8 cellular contexts compared by ENCODE assay signal in genomic region chr19:56120371-56121179, GRCh38. TPM values are rescaled to one million over a fixed set of nuclear protein-coding genes. Genes with fewer than 3 reads are reported as not detected.
DNase-seq lines count a peak whose midpoint lies in the region; ATAC-seq, FAIRE-seq and TF ChIP-seq lines count a peak whose summit lies in the region.

No MANE protein-coding gene starts in this region.

- DNase-seq in A172 (ENCODE audit: low spot score) (peak; percentile 77), NCI-H774 (lab: John Stamatoyannopoulos, UW) (peak; percentile 73), H1 (ENCODE audit: low read depth in 1 of 2, low spot score in 2 of 2) (peak in 1 of 2 experiments; percentile 73), midbrain (lab: John Stamatoyannopoulos, UW) (peak; percentile 68)
- peak; percentile 64 to 67 for DNase-seq in activated CD8-positive, alpha-beta memory T cell treated with anti-CD3 and anti-CD28 coated beads for 4 hours (ENCODE audit: low read depth in 2 of 2)
- DNase-seq in stimulated activated CD8-positive, alpha-beta memory T cell treated with anti-CD3 and anti-CD28 coated beads, Interleukin-2, amount 100 ng/mL, for 1 hour (ENCODE audit: low read depth in 2 of 2) = peak; percentile 54 to 68

- no peak overlapping the region for H2BK12ac ChIP-seq in H1 (ENCODE audit: low read depth, low read length)

- H4K8ac ChIP-seq in H1 (ENCODE audit: extremely low read depth, insufficient read depth, low read length) = peak overlapping the region; percentile 66; the same call in 1 of the 2 replicates

- H3K4me3 ChIP-seq in H1 (ENCODE audit: extremely low read depth in 1 of 4, insufficient read depth in 2 of 4, low read depth in 3 of 4, low read length in 4 of 4) = peak overlapping the region; percentile 49 to 91 (median 77)

- no peaks in the 10 kb centered on the region for H3K9me3 ChIP-seq in H1 (ENCODE audit: insufficient read depth in 2 of 2, low read depth in 1 of 2, low read length in 1 of 2)

- peaks cover 0 to 16% (median 12%) of the 10 kb centered on the region in 4 experiments; a peak in 6 of 7 replicates for H3K4me1 ChIP-seq in H1 (replicated peaks in 1 of 4; ENCODE audit: control insufficient read depth in 3 of 4, insufficient read depth in 4 of 4, low read length in 3 of 4)

- CTCF ChIA-PET in H1 (lab: Charles Lee; ENCODE audit: partially characterized antibody) = interaction anchor here (0.6 to 2.1 kb wide), 2 partner anchors 15 to 18 kb away, joined by 3 to 4 read pairs; no protein-coding TSS in a partner anchor

- no peaks in the 10 kb centered on the region; a peak in 1 of 7 replicates for H3K27me3 ChIP-seq in H1 (replicated peaks in 1 of 4; ENCODE audit: control insufficient read depth in 3 of 4, extremely low read depth in 1 of 4, insufficient read depth in 3 of 4, low read length in 3 of 4)

- peak overlapping the region; percentile 92 for H4K91ac ChIP-seq in H1 (replicated peaks; ENCODE audit: insufficient read length, low read length)

- peak overlapping the region; percentile 86; the same call in 1 of the 2 replicates for H2BK5ac ChIP-seq in H1 (ENCODE audit: low read depth, low read length)

- peak overlapping the region; percentile 51 for H3K56ac ChIP-seq in H1 (replicated peaks; ENCODE audit: insufficient read length, low read depth, low read length)

- peak overlapping the region; percentile 79 to 90 (median 84) for H3K9ac ChIP-seq in H1 (replicated peaks in 1 of 4; ENCODE audit: extremely low read depth in 1 of 4, low read depth in 3 of 4, low read length in 3 of 4)

- TF ChIP-seq EP300 in H1 (IDR thresholded peaks at IDR 0.05; ENCODE audit: borderline replicate concordance in 1 of 2, low read depth in 2 of 2, low read length in 2 of 2) = no peak

- TF ChIP-seq RAD21 in H1 (IDR thresholded peaks at IDR 0.05 in 1 of 2, conservative IDR thresholded peaks at IDR 0.05 in 1 of 2; ENCODE audit: low read depth in 2 of 2, low read length in 2 of 2) = no peak

- TF ChIP-seq POLR2A in H1 (IDR thresholded peaks at IDR 0.05; ENCODE audit: control extremely low read depth in 1 of 2, low read depth in 2 of 2, low read length in 2 of 2) = peak; percentile 24 to 26; a peak in 2 of 3 replicates

- no peak overlapping the region for H2AK5ac ChIP-seq in H1 (ENCODE audit: low read depth, low read length)

- peak overlapping the region; percentile 77 to 82 for H3K4me2 ChIP-seq in H1 (ENCODE audit: insufficient read depth in 1 of 2, low read depth in 2 of 2, low read length in 2 of 2)

- no peak for FAIRE-seq in H1 (lab: Jason Lieb, UNC)

- H3K36me3 ChIP-seq in H1 (ENCODE audit: control insufficient read depth in 2 of 4, insufficient read depth in 4 of 4, low read length in 3 of 4) = 0 out of 8 replicates have a peak, but pooled peaks cover 0 to 3% (median under 1%) of the 10 kb centered on the region in 4 experiments

- no peak overlapping the region for H3K14ac ChIP-seq in H1 (ENCODE audit: insufficient read length)

- H2AFZ ChIP-seq in H1 (ENCODE audit: low read length) = no peak overlapping the region

- H3K4ac ChIP-seq in H1 (replicated peaks; ENCODE audit: insufficient read length, low read depth, low read length) = peak overlapping the region; percentile 27

- peak; percentile 33 for ATAC-seq in GM18502 (IDR thresholded peaks at IDR 0.05; ENCODE audit: poor library complexity, unreplicated experiment)
- ATAC-seq in HG03097 (IDR thresholded peaks at IDR 0.05; ENCODE audit: low FRiP score, unreplicated experiment) = peak; percentile 24

- H4K5ac ChIP-seq in H1 (ENCODE audit: insufficient read length, low read depth, low read length) = peak overlapping the region; percentile 15

- peaks cover 5% of the 10 kb centered on the region for H3K79me1 ChIP-seq in H1 (ENCODE audit: low read depth, low read length)

- H2BK20ac ChIP-seq in H1 (ENCODE audit: low read length) = no peak overlapping the region

- no peak overlapping the region for H2BK120ac ChIP-seq in H1 (replicated peaks; ENCODE audit: low read depth, low read length)

- H3K18ac ChIP-seq in H1 (ENCODE audit: extremely low read depth, low read length) = no peak overlapping the region; the same call in 1 of the 2 replicates

- POLR2A ChIA-PET in H1 (lab: Charles Lee; ENCODE audit: partially characterized antibody) = interaction anchor here (0.6 to 7.0 kb wide), 10 partner anchors 12 to 40 kb away, joined by 3 to 51 read pairs (median 4); partner anchors contain the start of gene ZNF444

- peaks cover 8% of the 10 kb centered on the region for H3K23me2 ChIP-seq in H1 (ENCODE audit: low read depth, low read length)

- H3K23ac ChIP-seq in H1 (ENCODE audit: insufficient read length) = no peak overlapping the region

- H4K20me1 ChIP-seq in H1 (replicated peaks in 1 of 2; ENCODE audit: control insufficient read depth in 1 of 2, insufficient read depth in 2 of 2, low read length in 2 of 2) = peaks cover 19 to 23% of the 10 kb centered on the region in 2 experiments

- peak overlapping the region; percentile 85 for H3K27ac ChIP-seq in H1 (ENCODE audit: low read depth, low read length)

- WGBS in H1 (ENCODE audit: extremely low coverage in 1 of 2, insufficient coverage in 1 of 2, insufficient read length in 1 of 2, insufficient replicate concordance in 2 of 2, low coverage in 1 of 2, low lambda C conversion rate in 2 of 2, missing lambda C conversion rate in 1 of 2), 2 experiments = 4% methylated on average over 9 of the region's 99 CpGs; no CpG with 5 or more reads in 1 of the 2 experiments

- H3K79me2 ChIP-seq in H1 (ENCODE audit: control insufficient read depth in 1 of 2, insufficient read depth in 2 of 2, low read length in 2 of 2) = peaks cover 41 to 49% of the 10 kb centered on the region in 2 experiments

- H2BK15ac ChIP-seq in H1 (ENCODE audit: low read length) = no peak overlapping the region

- TF ChIP-seq CTCF in H1 (IDR thresholded peaks at IDR 0.05; ENCODE audit: control extremely low read depth in 1 of 3, insufficient read depth in 1 of 3, low read depth in 1 of 3, low read length in 3 of 3) = no peak

TF ChIP-seq in H1, 55 proteins besides CTCF, POLR2A, EP300 and RAD21 (continues in another document):
- TF ChIP-seq TAF1 (IDR thresholded peaks at IDR 0.05; ENCODE audit: low read depth, low read length) (peak; percentile 60), CREB1 (IDR thresholded peaks at IDR 0.05) (no peak), SIRT6 (IDR thresholded peaks at IDR 0.05; ENCODE audit: low read length) (no peak), POU5F1 (IDR thresholded peaks at IDR 0.05; ENCODE audit: low read depth, low read length) (no peak), CHD2 (IDR thresholded peaks at IDR 0.05; ENCODE audit: low read length) (no peak), ZNF274 (IDR thresholded peaks at IDR 0.05; ENCODE audit: borderline replicate concordance, extremely low read depth, low read length) (no peak), HDAC2 (IDR thresholded peaks at IDR 0.05; ENCODE audit: borderline replicate concordance in 1 of 2, low read depth in 2 of 2, low read length in 2 of 2) (no peak), SIN3A (conservative IDR thresholded peaks at IDR 0.05 in 1 of 2, IDR thresholded peaks at IDR 0.05 in 1 of 2; ENCODE audit: low read depth in 1 of 2, low read length in 2 of 2) (no peak; a peak in 1 of 4 replicates), BCL11A (IDR thresholded peaks at IDR 0.05; ENCODE audit: low read depth in 2 of 2, low read length in 2 of 2) (no peak), YY1 (IDR thresholded peaks at IDR 0.05; ENCODE audit: low read depth, low read length) (no peak), NANOG (IDR thresholded peaks at IDR 0.05; ENCODE audit: insufficient read depth, low read depth, low read length, poor library complexity, severe bottlenecking) (no peak), SP1 (IDR thresholded peaks at IDR 0.05; ENCODE audit: low read depth, low read length) (no peak), SUZ12 (IDR thresholded peaks at IDR 0.05; ENCODE audit: low read length) (no peak), JUND (IDR thresholded peaks at IDR 0.05; ENCODE audit: low read length) (no peak), GABPA (IDR thresholded peaks at IDR 0.05; ENCODE audit: borderline replicate concordance, insufficient read depth, low read length) (no peak), RFX5 (IDR thresholded peaks at IDR 0.05; ENCODE audit: borderline replicate concordance, low read depth, low read length) (no peak)

RNA-seq across cellular contexts. Expression of gene ZNF787, which starts 0.5 kb away (rescaled TPM):
- 18.1 and 44.8 TPM in 2 replicates for total RNA-seq in A172 (2014; rRNA removed; shearing (Covaris generic))
- 56.0 and 57.3 TPM in 2 replicates for total RNA-seq in H1 (2021; fragmentation: NEBNext Ultra II Directional; extraction: Animal tissue kit (Norgen Biotek cat#: 25700))
- 19.7 and 37.8 TPM in 2 replicates for polyA plus RNA-seq in H1 (2011; rRNA removed)
- 31.1 TPM for polyA plus RNA-seq in H1 (2011; cell fraction: cytosol; rRNA removed)
- 44.7 TPM for polyA plus RNA-seq in H1 (2011; cell fraction: nucleus; rRNA removed)
- 24.6 to 37.3 TPM (median 32.1 TPM) in 4 replicates for polyA plus RNA-seq in H1 (2012, experiment 1 of 2)
- polyA plus RNA-seq in H1 (2012, experiment 2 of 2) = 26.0 TPM
- 35.4 TPM for polyA plus RNA-seq in H1 (2013, experiment 1 of 2)
- 34.1 TPM for polyA plus RNA-seq in H1 (2013, experiment 2 of 2)
- polyA minus RNA-seq in H1 (2011; rRNA and poly(A)+ RNA removed) = 7.3 and 7.9 TPM in 2 replicates
- polyA minus RNA-seq in H1 (2011; cell fraction: cytosol; rRNA and poly(A)+ RNA removed) = 37.4 TPM
- 25.1 TPM for polyA minus RNA-seq in H1 (2011; cell fraction: nucleus; rRNA and poly(A)+ RNA removed)

RNA-seq across cellular contexts. Expression of gene ZNF444, which starts 20.5 kb away (rescaled TPM):
- total RNA-seq in A172 (2014; rRNA removed; shearing (Covaris generic)) = 27.5 and 29.4 TPM in 2 replicates
- 46.9 and 49.5 TPM in 2 replicates for total RNA-seq in H1 (2021; fragmentation: NEBNext Ultra II Directional; extraction: Animal tissue kit (Norgen Biotek cat#: 25700))
- 54.5 and 87.3 TPM in 2 replicates for polyA plus RNA-seq in H1 (2011; rRNA removed)
- 52.7 TPM for polyA plus RNA-seq in H1 (2011; cell fraction: cytosol; rRNA removed)
- polyA plus RNA-seq in H1 (2011; cell fraction: nucleus; rRNA removed) = 82.7 TPM
- 29.2 to 41.5 TPM (median 39.9 TPM) in 4 replicates for polyA plus RNA-seq in H1 (2012, experiment 1 of 2)
- polyA plus RNA-seq in H1 (2012, experiment 2 of 2) = 29.3 TPM
- 29.2 TPM for polyA plus RNA-seq in H1 (2013, experiment 1 of 2)
- polyA plus RNA-seq in H1 (2013, experiment 2 of 2) = 27.9 TPM
- 4.0 and 7.3 TPM in 2 replicates for polyA minus RNA-seq in H1 (2011; rRNA and poly(A)+ RNA removed)
- polyA minus RNA-seq in H1 (2011; cell fraction: cytosol; rRNA and poly(A)+ RNA removed) = 20.0 TPM
- polyA minus RNA-seq in H1 (2011; cell fraction: nucleus; rRNA and poly(A)+ RNA removed) = 22.2 TPM

RNA-seq across cellular contexts. Expression of gene GALP, which starts 55.2 kb away (rescaled TPM):
- total RNA-seq in A172 (2014; rRNA removed; shearing (Covaris generic)) = not detected in 2 replicates
- total RNA-seq in H1 (2021; fragmentation: NEBNext Ultra II Directional; extraction: Animal tissue kit (Norgen Biotek cat#: 25700)) = not detected in 2 replicates
- polyA plus RNA-seq in H1 (2011; rRNA removed) = 0.14 and 0.19 TPM in 2 replicates
- not detected for polyA plus RNA-seq in H1 (2011; cell fraction: cytosol; rRNA removed)
- polyA plus RNA-seq in H1 (2011; cell fraction: nucleus; rRNA removed) = not detected
- polyA plus RNA-seq in H1 (2012, experiment 1 of 2) = not detected in 4 replicates
- polyA plus RNA-seq in H1 (2012, experiment 2 of 2) = not detected
- polyA plus RNA-seq in H1 (2013, experiment 1 of 2) = not detected
- not detected for polyA plus RNA-seq in H1 (2013, experiment 2 of 2)
- not detected in 2 replicates for polyA minus RNA-seq in H1 (2011; rRNA and poly(A)+ RNA removed)
- not detected for polyA minus RNA-seq in H1 (2011; cell fraction: cytosol; rRNA and poly(A)+ RNA removed)
- polyA minus RNA-seq in H1 (2011; cell fraction: nucleus; rRNA and poly(A)+ RNA removed) = not detected
